In the genomic region with DNA sequence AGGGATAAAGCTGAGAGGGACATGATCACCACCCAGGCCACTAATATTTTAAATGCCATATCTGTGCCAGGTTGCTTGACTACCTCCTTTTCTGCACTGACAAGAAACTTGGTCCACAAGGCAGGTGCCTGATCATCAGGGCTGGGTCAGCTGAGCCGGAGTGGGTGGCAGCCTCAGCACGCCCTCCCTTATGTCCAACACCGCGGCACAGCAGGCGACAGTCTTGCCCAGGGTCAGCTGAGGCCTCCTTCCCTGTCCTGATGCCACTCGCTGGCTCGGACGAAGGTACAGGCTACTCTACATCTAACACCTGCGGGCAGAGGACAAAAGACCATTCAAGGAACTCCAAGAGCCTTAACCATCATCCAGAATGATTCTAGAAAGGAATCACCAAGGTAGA, we compare ENCODE assay signal across 11 cellular contexts. TPM values are rescaled to one million over a fixed set of nuclear protein-coding genes. Genes with fewer than 3 reads are reported as not detected.
DNase-seq lines count a peak whose midpoint lies in the region; ATAC-seq and TF ChIP-seq lines count a peak whose summit lies in the region.
"Had no signal": no experiment of that assay in that cellular context is flagged by ENCODE, and none has a peak within 500 bp of the region (broad histone marks: within the 10 kb centered on the region; RNA-seq: fewer than 3 reads in every experiment).

No MANE protein-coding gene starts in this region.

- in situ Hi-C loops in mammary epithelial cell (cut with MboI; ENCODE audit: low sequenced_read_pairs in 2 of 2): no loop called here

- no peak for TF ChIP-seq POLR2A in Peyer's patch (IDR thresholded peaks at IDR 0.05)
- TF ChIP-seq POLR2A in right lobe of liver (IDR thresholded peaks at IDR 0.05): no peak
- no peak for TF ChIP-seq POLR2A in stomach (IDR thresholded peaks at IDR 0.05)

- H3K9me3 ChIP-seq in Peyer's patch (no peaks in the 10 kb centered on the region), mammary epithelial cell (replicated peaks; ENCODE audit: insufficient read depth, low read length) (no peaks in the 10 kb centered on the region), right lobe of liver (no peaks in the 10 kb centered on the region), stomach (no peaks in the 10 kb centered on the region)

- TF ChIP-seq EP300 in stomach (IDR thresholded peaks at IDR 0.05): no peak

- H3K27ac ChIP-seq in Peyer's patch (peak overlapping the region in 3 of 4 donors; percentile 87 to 98 (median 92)), mammary epithelial cell (ENCODE audit: insufficient read depth, low read depth, low read length) (peak overlapping the region; percentile 62), right lobe of liver (peak overlapping the region; percentile 35 to 94 (median 50)), stomach (peak overlapping the region; percentile 82 to 87 (median 85))

- intact Hi-C loops in mammary epithelial cell (cut with micrococcal nuclease): no loop called here
- intact Hi-C loops in right lobe of liver (cut with DNase I): no loop called here
- intact Hi-C loops in stomach (cut with DNase I; ENCODE audit: low total_unique reads): no loop called here

- H3K4me1 ChIP-seq in Peyer's patch (peaks cover 11 to 48% (median 17%) of the 10 kb centered on the region in 4 donors), mammary epithelial cell (ENCODE audit: insufficient read depth, low read length) (peaks cover 35% of the 10 kb centered on the region), right lobe of liver (peaks cover 0 to 28% (median 12%) of the 10 kb centered on the region in 4 donors), stomach (peaks cover 58 to 79% (median 64%) of the 10 kb centered on the region in 4 donors)

- peaks cover 94% of the 10 kb centered on the region for H3K79me2 ChIP-seq in mammary epithelial cell (ENCODE audit: insufficient read depth, low read length)

- 45% methylated on average over 8 of the region's 9 CpGs for WGBS in mammary epithelial cell (ENCODE audit: low coverage, missing lambda C conversion rate)
- 26% methylated on average over 7 of the region's 9 CpGs for WGBS in right lobe of liver (ENCODE audit: insufficient coverage, low coverage, low lambda C conversion rate, missing lambda C conversion rate)
- WGBS in stomach, 5 donors: 46 to 72% (median 48%) methylated on average over 9 of the region's 9 CpGs

- CTCF ChIA-PET in mammary epithelial cell (lab: Charles Lee; ENCODE audit: low non-redundant PET): no interaction called here

- TF ChIP-seq CTCF in Peyer's patch (IDR thresholded peaks at IDR 0.05) (no peak), mammary epithelial cell (conservative IDR thresholded peaks at IDR 0.05 in 1 of 2, IDR thresholded peaks at IDR 0.05 in 1 of 2; ENCODE audit: extremely low read depth in 1 of 2, insufficient read depth in 1 of 2, low read depth in 1 of 2, low read length in 2 of 2) (no peak), right lobe of liver (IDR thresholded peaks at IDR 0.05) (no peak), stomach (IDR thresholded peaks at IDR 0.05) (no peak)

- no peaks in the 10 kb centered on the region for H3K27me3 ChIP-seq in Peyer's patch
- H3K27me3 ChIP-seq in mammary epithelial cell (ENCODE audit: insufficient read depth, low read length): no peaks in the 10 kb centered on the region
- H3K27me3 ChIP-seq in right lobe of liver: no peaks in the 10 kb centered on the region
- no peaks in the 10 kb centered on the region for H3K27me3 ChIP-seq in stomach

- peaks cover 0 to 25% (median 0%) of the 10 kb centered on the region in 3 donors for H3K36me3 ChIP-seq in Peyer's patch
- H3K36me3 ChIP-seq in mammary epithelial cell (ENCODE audit: insufficient read depth, low read length): peaks cover 8% of the 10 kb centered on the region
- H3K36me3 ChIP-seq in right lobe of liver: peaks cover 0 to 20% (median 1%) of the 10 kb centered on the region in 4 donors
- H3K36me3 ChIP-seq in stomach: peaks cover 19 to 31% (median 26%) of the 10 kb centered on the region in 4 donors

- ATAC-seq in right lobe of liver (peak; percentile 8 to 42 (median 34)), SK-N-SH treated with all-trans-retinoic acid at 6 μM for 48 hours (no peak)

- peak overlapping the region; percentile 40 for H3K4me2 ChIP-seq in mammary epithelial cell (ENCODE audit: insufficient read depth, low read depth, low read length)

- H3K4me3 ChIP-seq in Peyer's patch: peak overlapping the region in 1 of 4 donors; percentile 27
- no peak overlapping the region for H3K4me3 ChIP-seq in mammary epithelial cell (replicated peaks in 1 of 3; ENCODE audit: insufficient read depth in 1 of 3, low read depth in 2 of 3, low read length in 3 of 3)
- H3K4me3 ChIP-seq in right lobe of liver: no peak overlapping the region
- no peak overlapping the region for H3K4me3 ChIP-seq in stomach

- no peak overlapping the region for H2AFZ ChIP-seq in mammary epithelial cell (ENCODE audit: low read depth, low read length)

- DNase-seq in Peyer's patch: peak in 2 of 3 donors; percentile 59 to 70
- no peak for DNase-seq in mammary epithelial cell
- DNase-seq in right lobe of liver: no peak
- DNase-seq in stomach: peak; percentile 35
- no peak for DNase-seq in AG08396 (ENCODE audit: low spot score)
- DNase-seq in NCI-H526 treated with DMSO at 0.1 percent for 48 hours (lab: John Stamatoyannopoulos, UW): no peak
- no peak for DNase-seq in NCI-H146 treated with DMSO at 0.1 percent for 48 hours (lab: John Stamatoyannopoulos, UW; ENCODE audit: unreplicated experiment)
- DNase-seq: activated CD4-positive, alpha-beta T cell treated with anti-CD3 and anti-CD28 coated beads, Interleukin-2, amount 50 U/mL, for 48 hours; dermis blood vessel endothelial cell; OCI-M1 had no signal

- dilution Hi-C loops in mammary epithelial cell (cut with HindIII; ENCODE audit: low sequenced_read_pairs): no loop called here

- H3K9ac ChIP-seq in mammary epithelial cell (ENCODE audit: insufficient read depth, low read length): peak overlapping the region; percentile 16

- H4K20me1 ChIP-seq in mammary epithelial cell (ENCODE audit: insufficient read depth, low read length): no peaks in the 10 kb centered on the region

- no TSS peak for BruUV-seq in mammary epithelial cell (replicated peaks; lab: Mats Ljungman, UMichigan)

TF ChIP-seq in SK-N-SH treated with all-trans-retinoic acid at 6 μM for 48 hours, 23 proteins besides CTCF, POLR2A, EP300 and RAD21 (continues in another document):
- no peak for TF ChIP-seq ZNF565 (CRISPR knock-in tag; conservative IDR thresholded peaks at IDR 0.05; ENCODE audit: low read depth)
- no peak for TF ChIP-seq GLIS3 (CRISPR knock-in tag; IDR thresholded peaks at IDR 0.05)
- no peak for TF ChIP-seq ZNF8 (CRISPR knock-in tag; IDR thresholded peaks at IDR 0.05)
- TF ChIP-seq OSR1 (CRISPR knock-in tag; IDR thresholded peaks at IDR 0.05): no peak
- no peak for TF ChIP-seq TCF4 (CRISPR knock-in tag; IDR thresholded peaks at IDR 0.05; ENCODE audit: borderline replicate concordance)
- no peak for TF ChIP-seq ZC3H10 (CRISPR knock-in tag; IDR thresholded peaks at IDR 0.05)
- TF ChIP-seq ESRRG (CRISPR knock-in tag; IDR thresholded peaks at IDR 0.05): no peak
- TF ChIP-seq ZFP3 (CRISPR knock-in tag; IDR thresholded peaks at IDR 0.05): no peak
- TF ChIP-seq, protein P1, sequence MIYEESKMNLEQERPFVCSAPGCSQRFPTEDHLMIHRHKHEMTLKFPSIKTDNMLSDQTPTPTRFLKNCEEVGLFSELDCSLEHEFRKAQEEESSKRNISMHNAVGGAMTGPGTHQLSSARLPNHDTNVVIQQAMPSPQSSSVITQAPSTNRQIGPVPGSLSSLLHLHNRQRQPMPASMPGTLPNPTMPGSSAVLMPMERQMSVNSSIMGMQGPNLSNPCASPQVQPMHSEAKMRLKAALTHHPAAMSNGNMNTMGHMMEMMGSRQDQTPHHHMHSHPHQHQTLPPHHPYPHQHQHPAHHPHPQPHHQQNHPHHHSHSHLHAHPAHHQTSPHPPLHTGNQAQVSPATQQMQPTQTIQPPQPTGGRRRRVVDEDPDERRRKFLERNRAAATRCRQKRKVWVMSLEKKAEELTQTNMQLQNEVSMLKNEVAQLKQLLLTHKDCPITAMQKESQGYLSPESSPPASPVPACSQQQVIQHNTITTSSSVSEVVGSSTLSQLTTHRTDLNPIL (CRISPR knock-in tag; IDR thresholded peaks at IDR 0.05; ENCODE audit: low read depth): no peak
- TF ChIP-seq ISL1 (CRISPR knock-in tag; IDR thresholded peaks at IDR 0.05): no peak
- no peak for TF ChIP-seq TOX (CRISPR knock-in tag; IDR thresholded peaks at IDR 0.05; ENCODE audit: borderline replicate concordance)
- no peak for TF ChIP-seq ZNF70 (CRISPR knock-in tag; IDR thresholded peaks at IDR 0.05)
- TF ChIP-seq CSDC2 (CRISPR knock-in tag; IDR thresholded peaks at IDR 0.05): no peak

RNA-seq across cellular contexts. Expression of a gene that starts 16.9 kb away (rescaled TPM):
- total RNA-seq in Peyer's patch (10 to 100 TPM; 24.7 to 61.9 (median 42.4) TPM), mammary epithelial cell (10 to 100 TPM; 13.8 to 57.8 TPM), right lobe of liver (10 to 100 TPM in 4 of 6 experiments, 1 to 10 TPM in 2; 8.3 to 19.1 (median 15.1) TPM), stomach (10 to 100 TPM; 14.7 to 78.5 (median 38.8) TPM)
- polyA plus RNA-seq in mammary epithelial cell (10.0 TPM), stomach (1 to 10 TPM; 4.7 to 8.5 (median 5.7) TPM)
- 36.8 TPM for polyA minus RNA-seq in mammary epithelial cell

RNA-seq across cellular contexts. Expression of a gene that starts 33.9 kb away (rescaled TPM):
- total RNA-seq in Peyer's patch (10 to 100 TPM; 35.9 to 73.4 (median 40.3) TPM), mammary epithelial cell (100 to 1,000 TPM in 1 of 2 donors, 10 to 100 TPM in 1; 62.0 to 106 TPM), right lobe of liver (10 to 100 TPM; 18.8 to 33.2 (median 26.7) TPM), stomach (100 to 1,000 TPM in 1 of 5 donors, 10 to 100 TPM in 4; 16.2 to 373 (median 38.7) TPM)
- polyA plus RNA-seq in mammary epithelial cell (107 TPM), stomach (10 to 100 TPM; 37.8 to 53.9 (median 48.4) TPM)
- 52.1 TPM for polyA minus RNA-seq in mammary epithelial cell

RNA-seq across cellular contexts. Expression of a gene that starts 48.3 kb away (rescaled TPM):
- 10 to 100 TPM; 17.7 to 52.7 (median 29.3) TPM for total RNA-seq in Peyer's patch
- 10 to 100 TPM; 11.7 to 32.1 TPM for total RNA-seq in mammary epithelial cell
- 23.0 TPM for polyA plus RNA-seq in mammary epithelial cell
- polyA minus RNA-seq in mammary epithelial cell: not detected
- 10 to 100 TPM; 12.3 to 37.0 (median 17.2) TPM for total RNA-seq in right lobe of liver
- total RNA-seq in stomach: 100 to 1,000 TPM in 1 of 5 donors, 10 to 100 TPM in 2, 1 to 10 TPM in 1, not detected in 1; 7.0 to 232 (median 23.9) TPM
- 10 to 100 TPM in 2 of 3 donors, 1 to 10 TPM in 1; 5.4 to 76.1 (median 59.0) TPM for polyA plus RNA-seq in stomach

Comparison
In these comparisons a context has a peak if more than half of its experiments do, and no peak if none do; other contexts are left out.
1. DNase-seq: peak in Peyer's patch (2 of 3) and stomach (single experiment); none in mammary epithelial cell (single experiment), right lobe of liver (0 of 3), AG08396 (single experiment), NCI-H526 treated with DMSO at 0.1 percent for 48 hours (single experiment) and NCI-H146 treated with DMSO at 0.1 percent for 48 hours (single experiment).
2. Peak in every context shown above with its lines, with median percentiles within 50 percentile points of each other: H3K27ac ChIP-seq.